Comparison of ENCODE assay signal across 1 cellular context in genomic region chr17:8162232-8162996, GRCh38.
A peak's percentile ranks its signal among the peaks of the same experiment; 100 is the strongest.
TF ChIP-seq lines count a peak whose summit lies in the region.

A gene with protein sequence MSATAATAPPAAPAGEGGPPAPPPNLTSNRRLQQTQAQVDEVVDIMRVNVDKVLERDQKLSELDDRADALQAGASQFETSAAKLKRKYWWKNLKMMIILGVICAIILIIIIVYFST (minus strand): TSS chr17:8162948. CDS start chr17:8162879, 69 bp downstream.

TF ChIP-seq in HEK293, 187 proteins besides CTCF, POLR2A, EP300 and RAD21 (continued from another document and continues in another):
- TF ChIP-seq ZNF580 (tag by site-specific recombination; IDR thresholded peaks at IDR 0.05) (no peak), ZFHX2 (tag by site-specific recombination; conservative IDR thresholded peaks at IDR 0.05) (0 out of 2 replicates have a peak, but pooled peaks have one; percentile 47), HOXC10 (CRISPR knock-in tag; IDR thresholded peaks at IDR 0.05) (no peak), ZNF169 (tag by site-specific recombination; IDR thresholded peaks at IDR 0.05) (no peak), ZNF112 (tag by site-specific recombination; IDR thresholded peaks at IDR 0.05) (no peak), TRIM28 (IDR thresholded peaks at IDR 0.05; ENCODE audit: borderline replicate concordance, low read length) (no peak), ZBTB17 (tag by site-specific recombination; IDR thresholded peaks at IDR 0.05) (0 out of 2 replicates have a peak, but pooled peaks have one; percentile 10), ZNF677 (tag by site-specific recombination; IDR thresholded peaks at IDR 0.05) (no peak), MYNN (tag by site-specific recombination; IDR thresholded peaks at IDR 0.05; ENCODE audit: borderline replicate concordance) (no peak), MEIS1 (CRISPR knock-in tag; IDR thresholded peaks at IDR 0.05; ENCODE audit: borderline replicate concordance) (no peak), PATZ1 (tag by site-specific recombination; IDR thresholded peaks at IDR 0.05) (peak; percentile 91), ZNF202 (tag by site-specific recombination; IDR thresholded peaks at IDR 0.05; ENCODE audit: borderline replicate concordance) (no peak), ZNF654 (tag by site-specific recombination; IDR thresholded peaks at IDR 0.05; ENCODE audit: low read depth) (no peak), ZFP69B (tag by site-specific recombination; IDR thresholded peaks at IDR 0.05) (no peak), ZNF530 (tag by site-specific recombination; IDR thresholded peaks at IDR 0.05; ENCODE audit: low read depth) (no peak), HOXA7 (CRISPR knock-in tag; IDR thresholded peaks at IDR 0.05; ENCODE audit: borderline replicate concordance) (no peak; the same call in 1 of the 2 replicates), ZNF596 (tag by site-specific recombination; IDR thresholded peaks at IDR 0.05) (peak; percentile 40), ZBTB8A (tag by site-specific recombination; IDR thresholded peaks at IDR 0.05) (no peak), ZNF121 (tag by site-specific recombination; IDR thresholded peaks at IDR 0.05) (no peak), SP3 (tag by site-specific recombination; IDR thresholded peaks at IDR 0.05) (peak; percentile 64), TSHZ1 (tag by site-specific recombination; IDR thresholded peaks at IDR 0.05; ENCODE audit: borderline replicate concordance) (no peak), ZNF843 (tag by site-specific recombination; IDR thresholded peaks at IDR 0.05) (0 out of 2 replicates have a peak, but pooled peaks have one; percentile 19), ZNF621 (tag by site-specific recombination; IDR thresholded peaks at IDR 0.05) (no peak), ZNF701 (tag by site-specific recombination; IDR thresholded peaks at IDR 0.05) (no peak), ZNF26 (tag by site-specific recombination; IDR thresholded peaks at IDR 0.05) (no peak), EGR2 (tag by site-specific recombination; IDR thresholded peaks at IDR 0.05; ENCODE audit: low read depth) (peak; percentile 36; the same call in 1 of the 2 replicates), ZNF416 (tag by site-specific recombination; IDR thresholded peaks at IDR 0.05) (no peak), ZSCAN16 (tag by site-specific recombination; IDR thresholded peaks at IDR 0.05) (no peak), ZNF623 (tag by site-specific recombination; IDR thresholded peaks at IDR 0.05) (no peak), ZNF16 (tag by site-specific recombination; IDR thresholded peaks at IDR 0.05; ENCODE audit: low read depth) (no peak), ZNF341 (tag by site-specific recombination; IDR thresholded peaks at IDR 0.05; ENCODE audit: low read depth) (peak; percentile 39; the same call in 1 of the 2 replicates), ZNF302 (tag by site-specific recombination; IDR thresholded peaks at IDR 0.05; ENCODE audit: low read depth) (no peak), ZNF555 (tag by site-specific recombination; conservative IDR thresholded peaks at IDR 0.05) (no peak), ZNF629 (tag by site-specific recombination; IDR thresholded peaks at IDR 0.05) (no peak), ZXDB (tag by site-specific recombination; IDR thresholded peaks at IDR 0.05) (no peak), ZBTB26 (tag by site-specific recombination; optimal IDR thresholded peaks at IDR 0.05) (peak; percentile 45), ZNF184 (tag by site-specific recombination; IDR thresholded peaks at IDR 0.05) (no peak), GFI1B (tag by site-specific recombination; IDR thresholded peaks at IDR 0.05) (no peak), WT1 (tag by site-specific recombination; IDR thresholded peaks at IDR 0.05) (0 out of 2 replicates have a peak, but pooled peaks have one; percentile 5), PRDM2 (tag by site-specific recombination; IDR thresholded peaks at IDR 0.05; ENCODE audit: borderline replicate concordance) (no peak), ZNF146 (tag by site-specific recombination; IDR thresholded peaks at IDR 0.05) (no peak)
- TF ChIP-seq, protein P1, sequence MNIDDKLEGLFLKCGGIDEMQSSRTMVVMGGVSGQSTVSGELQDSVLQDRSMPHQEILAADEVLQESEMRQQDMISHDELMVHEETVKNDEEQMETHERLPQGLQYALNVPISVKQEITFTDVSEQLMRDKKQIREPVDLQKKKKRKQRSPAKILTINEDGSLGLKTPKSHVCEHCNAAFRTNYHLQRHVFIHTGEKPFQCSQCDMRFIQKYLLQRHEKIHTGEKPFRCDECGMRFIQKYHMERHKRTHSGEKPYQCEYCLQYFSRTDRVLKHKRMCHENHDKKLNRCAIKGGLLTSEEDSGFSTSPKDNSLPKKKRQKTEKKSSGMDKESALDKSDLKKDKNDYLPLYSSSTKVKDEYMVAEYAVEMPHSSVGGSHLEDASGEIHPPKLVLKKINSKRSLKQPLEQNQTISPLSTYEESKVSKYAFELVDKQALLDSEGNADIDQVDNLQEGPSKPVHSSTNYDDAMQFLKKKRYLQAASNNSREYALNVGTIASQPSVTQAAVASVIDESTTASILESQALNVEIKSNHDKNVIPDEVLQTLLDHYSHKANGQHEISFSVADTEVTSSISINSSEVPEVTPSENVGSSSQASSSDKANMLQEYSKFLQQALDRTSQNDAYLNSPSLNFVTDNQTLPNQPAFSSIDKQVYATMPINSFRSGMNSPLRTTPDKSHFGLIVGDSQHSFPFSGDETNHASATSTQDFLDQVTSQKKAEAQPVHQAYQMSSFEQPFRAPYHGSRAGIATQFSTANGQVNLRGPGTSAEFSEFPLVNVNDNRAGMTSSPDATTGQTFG (tag by site-specific recombination; IDR thresholded peaks at IDR 0.05; ENCODE audit: borderline replicate concordance): no peak
- TF ChIP-seq, protein P2, sequence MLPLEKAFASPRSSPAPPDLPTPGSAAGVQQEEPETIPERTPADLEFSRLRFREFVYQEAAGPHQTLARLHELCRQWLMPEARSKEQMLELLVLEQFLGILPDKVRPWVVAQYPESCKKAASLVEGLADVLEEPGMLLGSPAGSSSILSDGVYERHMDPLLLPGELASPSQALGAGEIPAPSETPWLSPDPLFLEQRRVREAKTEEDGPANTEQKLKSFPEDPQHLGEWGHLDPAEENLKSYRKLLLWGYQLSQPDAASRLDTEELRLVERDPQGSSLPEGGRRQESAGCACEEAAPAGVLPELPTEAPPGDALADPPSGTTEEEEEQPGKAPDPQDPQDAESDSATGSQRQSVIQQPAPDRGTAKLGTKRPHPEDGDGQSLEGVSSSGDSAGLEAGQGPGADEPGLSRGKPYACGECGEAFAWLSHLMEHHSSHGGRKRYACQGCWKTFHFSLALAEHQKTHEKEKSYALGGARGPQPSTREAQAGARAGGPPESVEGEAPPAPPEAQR (tag by site-specific recombination; IDR thresholded peaks at IDR 0.05): no peak
